ENCODE assay signal across 19 cellular contexts in genomic region chr3:184652465-184652864, GRCh38. TPM values are rescaled to one million over a fixed set of nuclear protein-coding genes. Genes with fewer than 3 reads are reported as not detected.
A peak's percentile ranks its signal among the peaks of the same experiment; 100 is the strongest.
DNase-seq lines count a peak whose midpoint lies in the region; ATAC-seq and TF ChIP-seq lines count a peak whose summit lies in the region.
"Had no signal": no experiment of that assay in that cellular context is flagged by ENCODE, and none has a peak within 500 bp of the region (broad histone marks: within the 10 kb centered on the region; RNA-seq: fewer than 3 reads in every experiment).

No MANE protein-coding gene starts in this region.

- DNase-seq in PC-9: peak; percentile 63 to 70
- peak; percentile 54 for DNase-seq in epithelial cell of prostate (ENCODE audit: low read depth, low spot score)
- no peak for DNase-seq in neuronal stem cell (ENCODE audit: low spot score)
- DNase-seq in activated T-cell treated with anti-CD3 and anti-CD28 coated beads, Interleukin-2, amount 50 U/mL, for 4 hours: no peak
- no peak for DNase-seq in T-helper 1 cell
- DNase-seq: activated naive CD8-positive, alpha-beta T cell treated with anti-CD3 and anti-CD28 coated beads for 36 hours; activated T-cell treated with anti-CD3 and anti-CD28 coated beads, Interleukin-2, amount 50 U/mL, for 1 hour; Caco-2; GDM1; Karpas-422; NCI-H1694; NCI-H510A treated with DMSO at 0.1 percent for 48 hours; stimulated activated CD4-positive, alpha-beta T cell treated with anti-CD3 and anti-CD28 coated beads, Interleukin-15, amount 100 ng/mL, for 24 hours; stimulated activated naive CD8-positive, alpha-beta T cell treated with anti-CD3 and anti-CD28 coated beads, Interleukin-15, amount 100 ng/mL, for 72 hours had no signal

- no peak overlapping the region for H3K4me3 Mint-ChIP-seq in activated T-cell treated with anti-CD3 and anti-CD28 coated beads, Interleukin-2, amount 50 U/mL, for 4 hours
- H3K4me3 Mint-ChIP-seq: activated naive CD8-positive, alpha-beta T cell treated with anti-CD3 and anti-CD28 coated beads for 36 hours; stimulated activated naive CD8-positive, alpha-beta T cell treated with anti-CD3 and anti-CD28 coated beads, Interleukin-15, amount 100 ng/mL, for 72 hours had no signal

- intact Hi-C loops in PC-9 (cut with micrococcal nuclease; ENCODE audit: unreplicated experiment): loop anchor here (1.0 to 2.0 kb wide), 2 partner anchors 16 to 59 kb away; no protein-coding TSS in a partner anchor

- H3F3A ChIP-seq in PC-9 (ENCODE audit: insufficient read depth, low read depth): peaks cover 4% of the 10 kb centered on the region; the same call in 1 of the 2 replicates

- no peak overlapping the region for H4K91ac ChIP-seq in neuronal stem cell (ENCODE audit: low read depth, low read length, poor library complexity)

- peaks cover 4% of the 10 kb centered on the region for H3K4me1 Mint-ChIP-seq in activated T-cell treated with anti-CD3 and anti-CD28 coated beads, Interleukin-2, amount 50 U/mL, for 4 hours (ENCODE audit: low read depth)

- CTCF ChIA-PET in HEK293 (lab: Yijun Ruan, JAX) (no interaction called here), PC-9 (lab: Charles Lee) (no interaction called here)

- ATAC-seq in activated T-cell treated with anti-CD3 and anti-CD28 coated beads, Interleukin-2, amount 50 U/mL, for 4 hours: no peak
- no peak for ATAC-seq in HG03159 (IDR thresholded peaks at IDR 0.05; ENCODE audit: unreplicated experiment)
- ATAC-seq in GM18870 (IDR thresholded peaks at IDR 0.05; ENCODE audit: unreplicated experiment): no peak
- ATAC-seq: stimulated activated naive CD8-positive, alpha-beta T cell treated with anti-CD3 and anti-CD28 coated beads, Interleukin-15, amount 100 ng/mL, for 72 hours had no signal

- H3K4ac ChIP-seq in neuronal stem cell (ENCODE audit: low read length): no peak overlapping the region

- H2AFZ ChIP-seq in PC-9: 0 out of 2 replicates have a peak overlapping the region, but pooled peaks have one; percentile 30
- no peak overlapping the region for H2AFZ ChIP-seq in neuronal stem cell (ENCODE audit: low read length)

- H3K36me3 Mint-ChIP-seq in activated T-cell treated with anti-CD3 and anti-CD28 coated beads, Interleukin-2, amount 50 U/mL, for 4 hours (ENCODE audit: insufficient read depth): no peaks in the 10 kb centered on the region
- H3K36me3 Mint-ChIP-seq: activated naive CD8-positive, alpha-beta T cell treated with anti-CD3 and anti-CD28 coated beads for 36 hours had no signal

- H3K27ac ChIP-seq in HEK293 (ENCODE audit: extremely low read depth, low read depth, low read length) (no peak overlapping the region), PC-9 (peak overlapping the region; percentile 62), epithelial cell of prostate (peak overlapping the region; percentile 73), neuronal stem cell (replicated peaks; ENCODE audit: low read length) (no peak overlapping the region)
- H3K27ac ChIP-seq: prostate gland, SK-N-MC had no signal

- H2BK12ac ChIP-seq in neuronal stem cell (ENCODE audit: low read length): no peak overlapping the region

- no peak overlapping the region for H3K14ac ChIP-seq in neuronal stem cell (ENCODE audit: low read length)

- H3K9me2 ChIP-seq in PC-9 (ENCODE audit: insufficient read depth): no peaks in the 10 kb centered on the region

- H3K4me3 ChIP-seq in HEK293 (ENCODE audit: low read depth, low read length) (no peak overlapping the region), PC-9 (no peak overlapping the region), neuronal stem cell (ENCODE audit: low read length in 2 of 2) (no peak overlapping the region)
- H3K4me3 ChIP-seq: prostate gland, SK-N-MC had no signal

- H3K4me1 ChIP-seq in HEK293 (ENCODE audit: control insufficient read depth, insufficient read depth, low read length) (no peaks in the 10 kb centered on the region), PC-9 (replicated peaks; ENCODE audit: insufficient read depth) (peaks cover 26% of the 10 kb centered on the region), neuronal stem cell (ENCODE audit: control insufficient read depth in 2 of 2, insufficient read depth in 1 of 2, low read depth in 1 of 2, low read length in 2 of 2) (peaks cover 9 to 15% of the 10 kb centered on the region in 2 donors)
- H3K4me1 ChIP-seq: prostate gland had no signal

- H3K79me1 ChIP-seq in neuronal stem cell (ENCODE audit: low read depth, low read length): no peaks in the 10 kb centered on the region

- H3K9ac ChIP-seq in neuronal stem cell (ENCODE audit: low read depth, low read length, poor library complexity): no peak overlapping the region

- peak overlapping the region; percentile 31 for H3K23ac ChIP-seq in neuronal stem cell (ENCODE audit: low read depth, low read length, poor library complexity)

- peak overlapping the region; percentile 93 for H2AK5ac ChIP-seq in neuronal stem cell (ENCODE audit: low read depth, low read length)

- H2BK15ac ChIP-seq in neuronal stem cell (ENCODE audit: low read length): peak overlapping the region; percentile 40

- no peak overlapping the region for H2BK120ac ChIP-seq in neuronal stem cell (ENCODE audit: low read depth, low read length)

- H4K8ac ChIP-seq in neuronal stem cell (ENCODE audit: low read depth, low read length): no peak overlapping the region

- POLR2A ChIA-PET in HEK293 (lab: Yijun Ruan, JAX): no interaction called here
- POLR2A ChIA-PET in PC-9 (lab: Charles Lee; ENCODE audit: unreplicated experiment): interaction anchor here (0.6 kb wide), 1 partner anchor 893 kb away, joined by 3 read pairs; no protein-coding TSS in a partner anchor

- no CpG with 5 or more reads among the region's 6 CpGs for WGBS in neuronal stem cell (ENCODE audit: extremely low coverage in 2 of 2, insufficient read length in 2 of 2, insufficient replicate concordance in 1 of 2), 2 donors

- H3K18ac ChIP-seq in neuronal stem cell (ENCODE audit: low read length): peak overlapping the region; percentile 11

- peaks cover 3% of the 10 kb centered on the region for H3K9me3 Mint-ChIP-seq in activated T-cell treated with anti-CD3 and anti-CD28 coated beads, Interleukin-2, amount 50 U/mL, for 4 hours
- H3K9me3 Mint-ChIP-seq: stimulated activated naive CD8-positive, alpha-beta T cell treated with anti-CD3 and anti-CD28 coated beads, Interleukin-15, amount 100 ng/mL, for 72 hours had no signal

- H3K4me2 ChIP-seq in PC-9 (peak overlapping the region; percentile 53), neuronal stem cell (ENCODE audit: insufficient read depth, low read length, poor library complexity, severe bottlenecking) (no peak overlapping the region)

- H3K9me3 ChIP-seq in HEK293 (ENCODE audit: control insufficient read depth, insufficient read depth, low read depth, low read length): no peaks in the 10 kb centered on the region
- H3K9me3 ChIP-seq in PC-9 (ENCODE audit: insufficient read depth, low read depth): peaks cover 6% of the 10 kb centered on the region; the same call in 1 of the 2 replicates
- H3K9me3 ChIP-seq in neuronal stem cell (replicated peaks in 1 of 2; ENCODE audit: control insufficient read depth in 2 of 2, insufficient read depth in 1 of 2, low read depth in 1 of 2, low read length in 2 of 2): no peaks in the 10 kb centered on the region
- H3K9me3 ChIP-seq: Caco-2, prostate gland had no signal

- no peaks in the 10 kb centered on the region for H3K79me2 ChIP-seq in PC-9 (ENCODE audit: low read depth)

- H3K36me3 ChIP-seq in HEK293 (ENCODE audit: control insufficient read depth in 2 of 2, insufficient read depth in 1 of 2, low read length in 2 of 2) (no peaks in the 10 kb centered on the region), PC-9 (ENCODE audit: low read depth) (no peaks in the 10 kb centered on the region), neuronal stem cell (replicated peaks in 1 of 2; ENCODE audit: control insufficient read depth in 2 of 2, insufficient read depth in 2 of 2, low read length in 2 of 2) (no peaks in the 10 kb centered on the region)
- H3K36me3 ChIP-seq: prostate gland had no signal

- H2BK5ac ChIP-seq in neuronal stem cell (ENCODE audit: low read length): no peak overlapping the region

- TSS peak; percentile 39 for BruUV-seq in PC-9 (replicated peaks; lab: Mats Ljungman, UMichigan)

- H3K27me3 ChIP-seq in PC-9 (ENCODE audit: insufficient read depth, low read depth): no peaks in the 10 kb centered on the region
- no peaks in the 10 kb centered on the region for H3K27me3 ChIP-seq in neuronal stem cell (ENCODE audit: control insufficient read depth in 3 of 3, insufficient read depth in 3 of 3, low read depth in 1 of 3, low read length in 3 of 3)

- H4K20me1 ChIP-seq in PC-9 (ENCODE audit: insufficient read depth): no peaks in the 10 kb centered on the region

- TF ChIP-seq CTCF in HEK293 (tag by site-specific recombination; IDR thresholded peaks at IDR 0.05): no peak
- TF ChIP-seq CTCF in PC-9 (conservative IDR thresholded peaks at IDR 0.05): no peak

- no peaks in the 10 kb centered on the region for H3K27me3 Mint-ChIP-seq in activated T-cell treated with anti-CD3 and anti-CD28 coated beads, Interleukin-2, amount 50 U/mL, for 4 hours (ENCODE audit: low read depth)
- H3K27me3 Mint-ChIP-seq: activated naive CD8-positive, alpha-beta T cell treated with anti-CD3 and anti-CD28 coated beads for 36 hours; stimulated activated naive CD8-positive, alpha-beta T cell treated with anti-CD3 and anti-CD28 coated beads, Interleukin-15, amount 100 ng/mL, for 72 hours had no signal

TF ChIP-seq in HEK293, 187 proteins besides CTCF, POLR2A, EP300 and RAD21 (continues in another document):
- TF ChIP-seq ZNF626 (tag by site-specific recombination; IDR thresholded peaks at IDR 0.05): no peak

RNA-seq across cellular contexts. Expression of gene MAGEF1, which starts 59.4 kb away (rescaled TPM):
- total RNA-seq in PC-9 (2021): 97.2 and 106 TPM in 2 replicates
- polyA plus RNA-seq in neuronal stem cell (2013, experiment 1 of 2): 67.9 TPM
- polyA plus RNA-seq in neuronal stem cell (2013, experiment 2 of 2): 67.5 TPM
- 10 to 100 TPM; 24.8 to 27.6 (median 25.7) TPM for total RNA-seq in activated T-cell treated with anti-CD3 and anti-CD28 coated beads, Interleukin-2, amount 50 U/mL, for 4 hours

Comparison
In these comparisons a context has a peak if more than half of its experiments do, and no peak if none do; other contexts are left out.
1. H3K27ac ChIP-seq: peak in PC-9 (single experiment) and epithelial cell of prostate (single experiment); none in HEK293 (single experiment) and neuronal stem cell (single experiment).
2. DNase-seq: peak in PC-9 (2 of 2) and epithelial cell of prostate (single experiment); none in neuronal stem cell (single experiment), activated T-cell treated with anti-CD3 and anti-CD28 coated beads, Interleukin-2, amount 50 U/mL, for 4 hours (single experiment) and T-helper 1 cell (0 of 5).